In genomic region chr5:168301593-168302388, GRCh38 we compare ENCODE assay signal across 13 cellular contexts. TPM values are rescaled to one million over a fixed set of nuclear protein-coding genes. Genes with fewer than 3 reads are reported as not detected.
DNase-seq lines count a peak whose midpoint lies in the region; TF ChIP-seq lines count a peak whose summit lies in the region.
"Had no signal": no experiment of that assay in that cellular context is flagged by ENCODE, and none has a peak within 500 bp of the region (broad histone marks: within the 10 kb centered on the region; RNA-seq: fewer than 3 reads in every experiment).

No MANE protein-coding gene starts in this region.

- H3K4me1 ChIP-seq in Caco-2 (peaks cover 73% of the 10 kb centered on the region), mesendoderm (ENCODE audit: control insufficient read depth, low read depth, low read length) (peaks cover 13% of the 10 kb centered on the region)

- H2BK5ac ChIP-seq in mesendoderm (ENCODE audit: low read length): no peak overlapping the region

- H3K4me1 Mint-ChIP-seq in Caco-2 (ENCODE audit: low read depth, unreplicated experiment): peaks cover 59% of the 10 kb centered on the region
- H3K4me1 Mint-ChIP-seq in brain: peaks cover 33% of the 10 kb centered on the region
- no peaks in the 10 kb centered on the region for H3K4me1 Mint-ChIP-seq in osteocyte (ENCODE audit: unreplicated experiment)
- H3K4me1 Mint-ChIP-seq: naive B cell had no signal

- H3K27ac ChIP-seq in mesendoderm (ENCODE audit: low read depth, low read length): no peak overlapping the region
- H3K27ac ChIP-seq: BLaER1 had no signal

- H3K27me3 ChIP-seq in Caco-2 (replicated peaks; ENCODE audit: control insufficient read depth, insufficient read depth, low read length): no peaks in the 10 kb centered on the region
- H3K27me3 ChIP-seq in mesendoderm (ENCODE audit: insufficient read depth, low read length, poor library complexity): no peaks in the 10 kb centered on the region
- H3K27me3 ChIP-seq: BLaER1 had no signal

- no peak overlapping the region for H3K23ac ChIP-seq in mesendoderm (ENCODE audit: low read length)

- H3K79me2 ChIP-seq in mesendoderm (ENCODE audit: control insufficient read depth, insufficient read depth, low read length): peaks cover 4% of the 10 kb centered on the region

- DNase-seq in Caco-2 (no peak), mesendoderm (peak; percentile 85), osteocyte (ENCODE audit: extremely low spot score, unreplicated experiment) (no peak)
- DNase-seq in activated CD4-positive, CD25-positive, alpha-beta regulatory T cell treated with anti-CD3 and anti-CD28 coated beads, Interleukin-2, amount 50 U/mL, for 72 hours: no peak
- DNase-seq in activated CD4-positive, alpha-beta T cell treated with anti-CD3 and anti-CD28 coated beads for 4 hours: no peak
- no peak for DNase-seq in activated naive CD4-positive, alpha-beta T cell treated with Interleukin-2 at 50 U/mL for 16 hours
- DNase-seq: amniotic stem cell; effector memory CD8-positive, alpha-beta T cell; naive B cell had no signal

- no peak overlapping the region for H3K4me2 ChIP-seq in mesendoderm (ENCODE audit: low read length)
- H3K4me2 ChIP-seq: BLaER1 had no signal

- H3K27me3 Mint-ChIP-seq in Caco-2 (ENCODE audit: insufficient read depth, unreplicated experiment): no peaks in the 10 kb centered on the region
- H3K27me3 Mint-ChIP-seq in brain: no peaks in the 10 kb centered on the region
- H3K27me3 Mint-ChIP-seq in osteocyte (ENCODE audit: unreplicated experiment): no peaks in the 10 kb centered on the region
- H3K27me3 Mint-ChIP-seq: IgD-negative memory B cell had no signal

- peaks cover 79% of the 10 kb centered on the region for H3K36me3 Mint-ChIP-seq in Caco-2 (ENCODE audit: insufficient read depth, unreplicated experiment)
- H3K36me3 Mint-ChIP-seq in brain: no peaks in the 10 kb centered on the region
- H3K36me3 Mint-ChIP-seq in osteocyte (ENCODE audit: unreplicated experiment): no peaks in the 10 kb centered on the region
- H3K36me3 Mint-ChIP-seq: IgD-negative memory B cell, naive B cell had no signal

- peak; percentile 88 for TF ChIP-seq EP300 in Ishikawa (IDR thresholded peaks at IDR 0.05; ENCODE audit: borderline replicate concordance)

- H3K36me3 ChIP-seq in Caco-2 (ENCODE audit: control insufficient read depth, insufficient read depth, low read length) (peaks cover 1% of the 10 kb centered on the region), mesendoderm (ENCODE audit: control insufficient read depth, insufficient read depth, low read length) (no peaks in the 10 kb centered on the region)
- H3K36me3 ChIP-seq: BLaER1 had no signal

- H3K9ac ChIP-seq in mesendoderm (ENCODE audit: low read length): no peak overlapping the region
- H3K9ac ChIP-seq: BLaER1 had no signal

- H3K4me3 ChIP-seq in Caco-2 (ENCODE audit: low read depth, low read length) (no peak overlapping the region), mesendoderm (ENCODE audit: low read length) (no peak overlapping the region)
- H3K4me3 ChIP-seq: BLaER1 had no signal

- TF ChIP-seq CTCF in Caco-2 (IDR thresholded peaks at IDR 0.05; ENCODE audit: insufficient read depth in 1 of 2, low read depth in 1 of 2, low read length in 1 of 2, severe bottlenecking in 1 of 2, unreplicated experiment in 1 of 2): no peak
- no peak for TF ChIP-seq CTCF in brain (conservative IDR thresholded peaks at IDR 0.05)
- TF ChIP-seq CTCF in osteocyte (IDR thresholded peaks at IDR 0.05): no peak

- H3K9me3 Mint-ChIP-seq in Caco-2 (ENCODE audit: unreplicated experiment) (no peaks in the 10 kb centered on the region), brain (no peaks in the 10 kb centered on the region), osteocyte (ENCODE audit: unreplicated experiment) (no peaks in the 10 kb centered on the region)
- H3K9me3 Mint-ChIP-seq: effector memory CD8-positive, alpha-beta T cell; IgD-negative memory B cell had no signal

- H3K27ac Mint-ChIP-seq in Caco-2 (ENCODE audit: unreplicated experiment) (peak overlapping the region; percentile 56), brain (peak overlapping the region; percentile 3 to 71 (median 24)), osteocyte (ENCODE audit: unreplicated experiment) (no peak overlapping the region)
- H3K27ac Mint-ChIP-seq: effector memory CD8-positive, alpha-beta T cell; IgD-negative memory B cell; naive B cell had no signal

- no peak overlapping the region for H2BK120ac ChIP-seq in mesendoderm (ENCODE audit: low read depth, low read length)

- intact Hi-C loops in Caco-2 (cut with micrococcal nuclease; ENCODE audit: unreplicated experiment): loop anchor here (1.0 kb wide), 1 partner anchor 8 kb away; no protein-coding TSS in a partner anchor

- no peak overlapping the region for H2AK5ac ChIP-seq in mesendoderm (ENCODE audit: low read length)

- H4K5ac ChIP-seq in mesendoderm (ENCODE audit: low read length): no peak overlapping the region

- H2BK15ac ChIP-seq in mesendoderm (replicated peaks; ENCODE audit: low read depth): no peak overlapping the region

- no peak overlapping the region for H4K8ac ChIP-seq in mesendoderm (ENCODE audit: low read depth, low read length)

- CTCF ChIA-PET in Caco-2 (lab: Charles Lee): no interaction called here

- POLR2A ChIA-PET in Caco-2 (lab: Charles Lee): interaction anchor here (0.6 to 1.5 kb wide), 2 partner anchors 9 to 18 kb away, joined by 3 to 4 read pairs; no protein-coding TSS in a partner anchor

- H3K56ac ChIP-seq in mesendoderm (ENCODE audit: low read length): no peak overlapping the region

- no peaks in the 10 kb centered on the region for H3K9me3 ChIP-seq in Caco-2
- H3K9me3 ChIP-seq: BLaER1 had no signal

- WGBS in mesendoderm (ENCODE audit: extremely low coverage, insufficient coverage, low lambda C conversion rate): no CpG with 5 or more reads among the region's 10 CpGs

- peaks cover 6% of the 10 kb centered on the region for H3K79me1 ChIP-seq in mesendoderm (ENCODE audit: low read length)

- TF ChIP-seq RAD21 in Ishikawa (IDR thresholded peaks at IDR 0.05; ENCODE audit: low read depth): peak; percentile 5; the same call in 1 of the 2 replicates

- peak overlapping the region; percentile 25 for H3K4me3 Mint-ChIP-seq in Caco-2 (ENCODE audit: unreplicated experiment)
- peak overlapping the region in 1 of 5 experiments; percentile 1 for H3K4me3 Mint-ChIP-seq in brain
- no peak overlapping the region for H3K4me3 Mint-ChIP-seq in osteocyte (ENCODE audit: unreplicated experiment)
- H3K4me3 Mint-ChIP-seq: effector memory CD8-positive, alpha-beta T cell; IgD-negative memory B cell; naive B cell had no signal

- no TSS peak for BruUV-seq in Caco-2 (replicated peaks; lab: Mats Ljungman, UMichigan)

- no peak overlapping the region for H3K18ac ChIP-seq in mesendoderm (ENCODE audit: low read length)

- H3K4ac ChIP-seq in mesendoderm (ENCODE audit: low read depth, low read length): no peak overlapping the region

TF ChIP-seq in Ishikawa, 13 proteins besides CTCF, POLR2A, EP300 and RAD21 (continues in another document):
- TF ChIP-seq TCF12 (IDR thresholded peaks at IDR 0.05; ENCODE audit: low read depth): peak; percentile 87
- peak; percentile 52; the same call in 1 of the 2 replicates for TF ChIP-seq MAX (IDR thresholded peaks at IDR 0.05)
- peak; percentile 94 for TF ChIP-seq NFIC (IDR thresholded peaks at IDR 0.05)
- TF ChIP-seq TEAD4 (IDR thresholded peaks at IDR 0.05): peak; percentile 86
- TF ChIP-seq YY1 (IDR thresholded peaks at IDR 0.05; ENCODE audit: low read depth): no peak
- TF ChIP-seq REST (IDR thresholded peaks at IDR 0.05; ENCODE audit: low read depth): no peak
- TF ChIP-seq USF1 (IDR thresholded peaks at IDR 0.05): 0 out of 2 replicates have a peak, but pooled peaks have one; percentile 9
- no peak for TF ChIP-seq TAF1 (IDR thresholded peaks at IDR 0.05; ENCODE audit: low read depth)
- peak; percentile 34; the same call in 1 of the 2 replicates for TF ChIP-seq CEBPB (IDR thresholded peaks at IDR 0.05)
- TF ChIP-seq ZBTB7A (IDR thresholded peaks at IDR 0.05; ENCODE audit: low read depth): no peak
- no peak for TF ChIP-seq CREB1 (IDR thresholded peaks at IDR 0.05; ENCODE audit: low read depth)
- TF ChIP-seq EGR1 (IDR thresholded peaks at IDR 0.05): no peak

RNA-seq across cellular contexts. Expression of gene WWC1, which starts 10.3 kb away (rescaled TPM):
- total RNA-seq in Caco-2 (2022) (108 and 109 TPM in 2 replicates), osteocyte (2.2 and 3.6 TPM in 2 replicates)
- 29.0 TPM for polyA plus RNA-seq in brain (ENCODE audit: insufficient read depth, low read depth, low replicate concordance)
- 23.3 TPM for polyA plus RNA-seq in mesendoderm (2013, experiment 1 of 2)
- polyA plus RNA-seq in mesendoderm (2013, experiment 2 of 2): 24.1 TPM

Comparison
In these comparisons a context has a peak if more than half of its experiments do, and no peak if none do; other contexts are left out.
1. RNA of gene WWC1, which starts 10.3 kb away (total RNA-seq): 108 to 109 TPM in Caco-2; 2.2 to 3.6 TPM in osteocyte; every median in the first group is over 10 times any median in the second.